In the genomic region with DNA sequence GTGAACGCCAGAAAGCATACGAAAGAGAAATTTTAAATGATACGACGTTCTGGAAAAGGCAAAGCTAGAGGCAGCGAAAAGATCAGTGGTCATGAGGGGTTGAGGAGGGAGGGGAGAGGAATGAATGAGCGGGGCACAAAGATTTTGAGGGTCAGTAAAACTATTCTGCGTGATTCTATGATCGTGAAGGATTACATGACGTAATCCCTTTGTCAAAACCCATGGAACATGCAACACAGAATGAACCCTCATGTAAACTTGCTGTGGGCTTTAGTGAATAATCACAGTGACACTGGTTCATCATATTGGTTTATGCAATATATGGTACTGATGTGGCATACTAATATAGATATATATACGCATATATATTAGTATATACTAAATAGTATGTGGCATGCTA, we compare ENCODE assay signal across 38 cellular contexts. TPM values are rescaled to one million over a fixed set of nuclear protein-coding genes. Genes with fewer than 3 reads are reported as not detected.
"Had no signal": no experiment of that assay in that cellular context is flagged by ENCODE, and none has a peak within 500 bp of the region (broad histone marks: within the 10 kb centered on the region; RNA-seq: fewer than 3 reads in every experiment).

No MANE protein-coding gene starts in this region.

- H3K27ac ChIP-seq: adrenal gland, body of pancreas, esophagus muscularis mucosa, foreskin keratinocyte, gastroesophageal sphincter, heart right ventricle, WERI-Rb-1 had no signal

- H3K4me3 Mint-ChIP-seq: activated B cell treated with CpG ODN at 0.5 μM for 24 hours; activated CD8-positive, alpha-beta memory T cell treated with anti-CD3 and anti-CD28 coated beads, Interleukin-2, amount 10 ng/mL, durations not matched to agents 7 days and 5 days; activated CD8-positive, alpha-beta T cell treated with anti-CD3 and anti-CD28 coated beads, Interleukin-2, amount 10 ng/mL, durations not matched to agents 7 days and 5 days; activated naive CD4-positive, alpha-beta T cell treated with anti-CD3 and anti-CD28 coated beads for 36 hours; activated naive CD4-positive, alpha-beta T cell treated with anti-CD3 and anti-CD28 coated beads, Interleukin-2, amount 50 U/mL, for 24 hours; activated naive CD8-positive, alpha-beta T cell treated with anti-CD3 and anti-CD28 coated beads for 36 hours; activated naive CD8-positive, alpha-beta T cell treated with anti-CD3 and anti-CD28 coated beads, Interleukin-2, amount 50 U/mL, for 24 hours; activated T-helper 1 cell treated with anti-CD3 and anti-CD28 coated beads, Interleukin-12 subunit alpha, Interleukin-12 subunit beta, Interleukin-2, Interleukin-4 antibody, amounts not matched to agents 30 ng/mL and 10 ng/mL and 1 ng/mL, durations not matched to agents 14 hours and 24 hours and 36 hours; effector memory CD8-positive, alpha-beta T cell; T-helper 17 cell; T-helper 2 cell treated with Interferon-gamma antibody and Interleukin-4, amounts not matched to agents 5 μg/mL and 100 μg/mL, for 36 hours had no signal

- H3K9me3 ChIP-seq: adrenal gland, body of pancreas, esophagus muscularis mucosa, gastroesophageal sphincter, heart right ventricle had no signal

- H3K27me3 Mint-ChIP-seq: activated CD8-positive, alpha-beta memory T cell treated with anti-CD3 and anti-CD28 coated beads, Interleukin-2, amount 10 ng/mL, durations not matched to agents 7 days and 5 days had no signal

- H3K27me3 ChIP-seq: adrenal gland, foreskin keratinocyte had no signal

- ATAC-seq: activated CD4-positive, CD25-positive, alpha-beta regulatory T cell treated with anti-CD3 and anti-CD28 coated beads, Interleukin-2, amount 50 U/mL, for 24 hours; activated CD8-positive, alpha-beta memory T cell treated with anti-CD3 and anti-CD28 coated beads, Interleukin-2, amount 10 ng/mL, durations not matched to agents 7 days and 5 days; activated CD8-positive, alpha-beta T cell treated with anti-CD3 and anti-CD28 coated beads, Interleukin-2, amount 10 ng/mL, durations not matched to agents 7 days and 5 days; activated naive CD8-positive, alpha-beta T cell treated with anti-CD3 and anti-CD28 coated beads, Interleukin-2, amount 50 U/mL, for 24 hours; body of pancreas; effector memory CD8-positive, alpha-beta T cell; foreskin keratinocyte; gastroesophageal sphincter; heart right ventricle; T-helper 17 cell had no signal

- H3K27ac Mint-ChIP-seq: activated B cell treated with CpG ODN at 0.5 μM for 24 hours; activated CD8-positive, alpha-beta memory T cell treated with anti-CD3 and anti-CD28 coated beads, Interleukin-2, amount 10 ng/mL, durations not matched to agents 7 days and 5 days; activated CD8-positive, alpha-beta T cell treated with anti-CD3 and anti-CD28 coated beads, Interleukin-2, amount 10 ng/mL, durations not matched to agents 7 days and 5 days; activated naive CD4-positive, alpha-beta T cell treated with anti-CD3 and anti-CD28 coated beads for 36 hours; activated naive CD4-positive, alpha-beta T cell treated with anti-CD3 and anti-CD28 coated beads, Interleukin-2, amount 50 U/mL, for 24 hours; activated naive CD8-positive, alpha-beta T cell treated with anti-CD3 and anti-CD28 coated beads for 36 hours; activated naive CD8-positive, alpha-beta T cell treated with anti-CD3 and anti-CD28 coated beads, Interleukin-2, amount 50 U/mL, for 24 hours; activated T-helper 1 cell treated with anti-CD3 and anti-CD28 coated beads, Interleukin-12 subunit alpha, Interleukin-12 subunit beta, Interleukin-2, Interleukin-4 antibody, amounts not matched to agents 30 ng/mL and 10 ng/mL and 1 ng/mL, durations not matched to agents 14 hours and 24 hours and 36 hours; activated T-helper 2 cell treated with anti-CD3 and anti-CD28 coated beads, Interferon-gamma antibody, Interleukin-2, Interleukin-4, amounts not matched to agents 10 μg/mL and 5 μg/mL and 100 μg/mL, durations not matched to agents 14 hours and 24 hours and 36 hours; effector memory CD8-positive, alpha-beta T cell; T-helper 17 cell; T-helper 2 cell treated with Interferon-gamma antibody and Interleukin-4, amounts not matched to agents 5 μg/mL and 100 μg/mL, for 36 hours had no signal

- H3K9me3 Mint-ChIP-seq: activated B cell treated with CpG ODN at 0.5 μM for 24 hours; activated naive CD4-positive, alpha-beta T cell treated with anti-CD3 and anti-CD28 coated beads for 36 hours; activated naive CD4-positive, alpha-beta T cell treated with anti-CD3 and anti-CD28 coated beads, Interleukin-2, amount 50 U/mL, for 24 hours; activated naive CD8-positive, alpha-beta T cell treated with anti-CD3 and anti-CD28 coated beads for 36 hours; activated naive CD8-positive, alpha-beta T cell treated with anti-CD3 and anti-CD28 coated beads, Interleukin-2, amount 50 U/mL, for 24 hours; activated T-helper 1 cell treated with anti-CD3 and anti-CD28 coated beads, Interleukin-12 subunit alpha, Interleukin-12 subunit beta, Interleukin-2, Interleukin-4 antibody, amounts not matched to agents 30 ng/mL and 10 ng/mL and 1 ng/mL, durations not matched to agents 14 hours and 24 hours and 36 hours; activated T-helper 2 cell treated with anti-CD3 and anti-CD28 coated beads, Interferon-gamma antibody, Interleukin-2, Interleukin-4, amounts not matched to agents 10 μg/mL and 5 μg/mL and 100 μg/mL, durations not matched to agents 14 hours and 24 hours and 36 hours; effector memory CD8-positive, alpha-beta T cell; T-helper 2 cell treated with Interferon-gamma antibody and Interleukin-4, amounts not matched to agents 5 μg/mL and 100 μg/mL, for 36 hours had no signal

- H3K4me1 ChIP-seq: body of pancreas, foreskin keratinocyte, gastroesophageal sphincter had no signal

- H3K36me3 Mint-ChIP-seq: activated CD8-positive, alpha-beta memory T cell treated with anti-CD3 and anti-CD28 coated beads, Interleukin-2, amount 10 ng/mL, durations not matched to agents 7 days and 5 days; activated naive CD4-positive, alpha-beta T cell treated with anti-CD3 and anti-CD28 coated beads, Interleukin-2, amount 50 U/mL, for 24 hours; activated naive CD8-positive, alpha-beta T cell treated with anti-CD3 and anti-CD28 coated beads for 36 hours had no signal

- DNase-seq: activated B cell treated with CpG ODN at 0.5 μM for 24 hours; activated CD4-positive, alpha-beta T cell treated with anti-CD3 and anti-CD28 coated beads for 48 hours; activated CD4-positive, alpha-beta T cell treated with anti-CD3 and anti-CD28 coated beads, Interleukin-2, amount 50 U/mL, for 1 hour; activated CD4-positive, alpha-beta T cell treated with anti-CD3 and anti-CD28 coated beads, Interleukin-2, amount 50 U/mL, for 48 hours; activated CD8-positive, alpha-beta memory T cell treated with anti-CD3 and anti-CD28 coated beads, Interleukin-2, amount 10 ng/mL, durations not matched to agents 7 days and 5 days; activated CD8-positive, alpha-beta memory T cell treated with anti-CD3 and anti-CD28 coated beads, Interleukin-2, amount 50 U/mL, for 4 hours; activated CD8-positive, alpha-beta T cell treated with anti-CD3 and anti-CD28 coated beads, Interleukin-2, amount 10 ng/mL, durations not matched to agents 7 days and 5 days; activated effector memory CD4-positive, alpha-beta T cell treated with anti-CD3 and anti-CD28 coated beads, Interleukin-2, amount 50 U/mL, for 16 hours; activated naive CD4-positive, alpha-beta T cell treated with anti-CD3 and anti-CD28 coated beads for 36 hours; activated naive CD8-positive, alpha-beta T cell treated with anti-CD3 and anti-CD28 coated beads for 36 hours; activated naive CD8-positive, alpha-beta T cell treated with anti-CD3 and anti-CD28 coated beads, Interleukin-2, amount 50 U/mL, for 24 hours; activated T-cell treated with anti-CD3 and anti-CD28 coated beads, Interleukin-2, amount 50 U/mL, for 1 hour; activated T-cell treated with anti-CD3 and anti-CD28 coated beads, Interleukin-2, amount 50 U/mL, for 48 hours; adrenal gland; amygdala; body of pancreas; caudate nucleus; cortex of kidney; dermis blood vessel endothelial cell; effector CD4-positive, alpha-beta T cell; effector memory CD8-positive, alpha-beta T cell; erythroblast; foreskin keratinocyte; heart right ventricle; T-helper 17 cell; T1000; WERI-Rb-1 had no signal

- H3K36me3 ChIP-seq: adrenal gland, esophagus muscularis mucosa, gastroesophageal sphincter, heart right ventricle, WERI-Rb-1 had no signal

- H3K4me3 ChIP-seq: adrenal gland, body of pancreas, esophagus muscularis mucosa, gastroesophageal sphincter, heart right ventricle had no signal

- H3K4me1 Mint-ChIP-seq: activated CD8-positive, alpha-beta memory T cell treated with anti-CD3 and anti-CD28 coated beads, Interleukin-2, amount 10 ng/mL, durations not matched to agents 7 days and 5 days; activated naive CD8-positive, alpha-beta T cell treated with anti-CD3 and anti-CD28 coated beads for 36 hours; activated naive CD8-positive, alpha-beta T cell treated with anti-CD3 and anti-CD28 coated beads, Interleukin-2, amount 50 U/mL, for 24 hours had no signal

RNA-seq across cellular contexts. Expression of gene LRRC38, which starts 13.0 kb away (rescaled TPM):
- total RNA-seq: activated B cell treated with CpG ODN at 0.5 μM for 24 hours; activated CD8-positive, alpha-beta memory T cell treated with anti-CD3 and anti-CD28 coated beads for 36 hours; activated CD8-positive, alpha-beta memory T cell treated with anti-CD3 and anti-CD28 coated beads, Interleukin-2, amount 10 ng/mL, durations not matched to agents 7 days and 5 days; activated CD8-positive, alpha-beta T cell treated with anti-CD3 and anti-CD28 coated beads, Interleukin-2, amount 10 ng/mL, durations not matched to agents 7 days and 5 days; activated naive CD4-positive, alpha-beta T cell treated with anti-CD3 and anti-CD28 coated beads for 36 hours; activated naive CD8-positive, alpha-beta T cell treated with anti-CD3 and anti-CD28 coated beads for 36 hours; activated T-helper 1 cell treated with anti-CD3 and anti-CD28 coated beads, Interleukin-12 subunit alpha, Interleukin-12 subunit beta, Interleukin-2, Interleukin-4 antibody, amounts not matched to agents 30 ng/mL and 10 ng/mL and 1 ng/mL, durations not matched to agents 14 hours and 24 hours and 36 hours; activated T-helper 2 cell treated with anti-CD3 and anti-CD28 coated beads, Interferon-gamma antibody, Interleukin-2, Interleukin-4, amounts not matched to agents 10 μg/mL and 5 μg/mL and 100 μg/mL, durations not matched to agents 14 hours and 24 hours and 36 hours; aorta; body of pancreas; chondrocyte; foreskin keratinocyte; glomerular endothelial cell; T-helper 17 cell had no signal
- polyA plus RNA-seq: aorta, foreskin keratinocyte had no signal
